ENCODE assay signal across 15 cellular contexts in the genomic region with DNA sequence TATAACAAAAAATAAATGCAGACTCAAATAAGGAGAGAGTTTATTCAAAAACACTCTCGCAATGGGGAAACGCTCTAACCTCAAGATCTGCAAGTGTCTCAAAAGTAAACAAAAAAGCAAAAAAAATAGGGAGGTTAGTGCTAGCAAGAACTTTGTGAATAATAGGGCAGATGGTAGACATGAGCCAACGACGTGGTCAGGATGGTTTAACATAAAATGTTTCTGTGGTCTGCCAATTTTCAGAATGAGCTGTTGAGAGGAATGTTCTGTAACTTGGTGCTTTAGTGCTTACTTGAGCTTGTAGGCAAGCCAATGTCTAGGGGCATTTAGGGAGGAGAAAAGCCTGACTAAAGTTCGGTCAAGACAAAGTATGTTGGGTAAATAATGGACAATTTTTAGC.
A peak's percentile ranks its signal among the peaks of the same experiment; 100 is the strongest.
DNase-seq lines count a peak whose midpoint lies in the region; ATAC-seq and TF ChIP-seq lines count a peak whose summit lies in the region.
"Had no signal": no experiment of that assay in that cellular context is flagged by ENCODE, and none has a peak within 500 bp of the region (broad histone marks: within the 10 kb centered on the region; RNA-seq: fewer than 3 reads in every experiment).

No MANE protein-coding gene starts in this region.

- ATAC-seq in GM18511 (IDR thresholded peaks at IDR 0.05; ENCODE audit: unreplicated experiment) (no peak), GM18861 (IDR thresholded peaks at IDR 0.05; ENCODE audit: unreplicated experiment) (no peak), GM19324 (IDR thresholded peaks at IDR 0.05; ENCODE audit: low FRiP score, unreplicated experiment) (no peak)
- ATAC-seq: A549, GM12878, GM23338 had no signal

- H3K36me3 ChIP-seq in OCI-LY1 (ENCODE audit: insufficient read depth, low read length) = no peaks in the 10 kb centered on the region
- H3K36me3 ChIP-seq: BE2C had no signal

- no peak overlapping the region for H3K9ac ChIP-seq in OCI-LY1 (ENCODE audit: low read length)

- peak overlapping the region; percentile 32 for H3K27ac ChIP-seq in OCI-LY1 (ENCODE audit: low read depth, low read length, poor library complexity, severe bottlenecking)
- H3K27ac ChIP-seq: A549, C4-2B had no signal

- no peaks in the 10 kb centered on the region for H3K79me2 ChIP-seq in OCI-LY1 (ENCODE audit: insufficient read depth, low read length)

- no peak overlapping the region for H2AFZ ChIP-seq in OCI-LY1 (ENCODE audit: low read length)
- H2AFZ ChIP-seq: GM23338 had no signal

- no peaks in the 10 kb centered on the region for H4K20me1 ChIP-seq in OCI-LY1 (ENCODE audit: insufficient read depth, low read length)

- no peaks in the 10 kb centered on the region for H3K9me3 ChIP-seq in OCI-LY1 (ENCODE audit: low read length)
- H3K9me3 ChIP-seq: A549, BE2C had no signal

- no peaks in the 10 kb centered on the region for H3F3A ChIP-seq in OCI-LY1 (ENCODE audit: insufficient read depth, low read length)

- no peaks in the 10 kb centered on the region for H3K4me1 ChIP-seq in OCI-LY1 (ENCODE audit: insufficient read depth, low read length, severe bottlenecking)
- H3K4me1 ChIP-seq: A549, BE2C had no signal

- DNase-seq in HT1080 (ENCODE audit: low read depth) = peak; percentile 29
- peak; percentile 2 for DNase-seq in M059J (ENCODE audit: low read depth)
- peak; percentile 35 for DNase-seq in glomerular visceral epithelial cell (ENCODE audit: extremely low spot score)
- DNase-seq: BE2C; CD4-positive, alpha-beta memory T cell; DMS79; H9 had no signal

- no peaks in the 10 kb centered on the region for H3K27me3 ChIP-seq in OCI-LY1 (ENCODE audit: insufficient read depth, low read length)
- H3K27me3 ChIP-seq: BE2C had no signal

- no peak for TF ChIP-seq CTCF in OCI-LY1 (IDR thresholded peaks at IDR 0.05; ENCODE audit: low read length)

- H3K4me3 ChIP-seq in OCI-LY1 (ENCODE audit: low read depth, low read length, poor library complexity, severe bottlenecking) = no peak overlapping the region
- H3K4me3 ChIP-seq: A549, GM12878, GM23338 had no signal

- no peaks in the 10 kb centered on the region for H3K9me2 ChIP-seq in OCI-LY1 (ENCODE audit: low read depth, low read length)

- no peak overlapping the region for H3K4me2 ChIP-seq in OCI-LY1 (ENCODE audit: low read length)
- H3K4me2 ChIP-seq: A549, GM23338 had no signal
